In the genomic region with DNA sequence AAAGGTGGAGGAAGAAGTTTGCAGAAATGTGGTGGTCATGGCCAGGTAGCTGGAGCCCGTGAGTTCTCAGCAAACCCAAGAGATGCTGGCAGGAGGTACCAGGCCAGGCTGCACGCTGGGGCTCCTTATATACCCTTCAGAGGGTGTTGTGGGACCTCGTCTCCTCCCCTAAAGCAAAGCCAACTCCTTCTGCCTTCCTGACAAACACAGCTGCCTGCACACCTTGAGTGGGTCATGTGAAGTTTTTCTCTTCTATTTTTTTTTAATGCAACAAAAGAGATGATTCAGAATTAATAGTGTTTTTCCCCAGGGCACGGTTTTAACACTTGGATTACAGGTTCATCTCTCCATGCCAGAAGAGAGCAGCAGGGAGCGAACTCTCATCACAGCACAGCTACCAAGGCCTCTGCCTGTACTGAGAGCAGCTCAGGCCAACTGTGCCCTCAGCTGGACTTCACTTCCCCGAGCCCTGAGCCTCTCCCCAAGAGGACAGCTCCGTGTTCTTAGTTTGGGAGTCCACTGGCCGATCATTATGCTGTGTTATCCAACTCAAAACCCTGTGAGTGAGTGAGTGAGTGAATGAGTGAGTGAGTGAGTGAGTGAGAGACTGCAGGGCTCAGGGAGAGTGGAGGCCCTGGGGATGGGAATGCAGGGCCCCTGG, we compare ENCODE assay signal across 1 cellular context.
TF ChIP-seq lines count a peak whose summit lies in the region.

A gene (minus strand): TSS at position 102 of the 661 bp plus-strand sequence. CDS start 63 bp downstream, at position 39.

TF ChIP-seq in H1, 55 proteins besides CTCF, POLR2A, EP300 and RAD21:
- peak; percentile 53 for TF ChIP-seq ASH2L (IDR thresholded peaks at IDR 0.05; ENCODE audit: low read length)
- no peak for TF ChIP-seq HDAC6 (IDR thresholded peaks at IDR 0.05; ENCODE audit: low read depth, low read length)
